In genomic region chr5:95835682-95836405, GRCh38 we compare ENCODE assay signal across 9 cellular contexts. TPM values are rescaled to one million over a fixed set of nuclear protein-coding genes. Genes with fewer than 3 reads are reported as not detected.
DNase-seq lines count a peak whose midpoint lies in the region; ATAC-seq and TF ChIP-seq lines count a peak whose summit lies in the region.
"Had no signal": no experiment of that assay in that cellular context is flagged by ENCODE, and none has a peak within 500 bp of the region (broad histone marks: within the 10 kb centered on the region; RNA-seq: fewer than 3 reads in every experiment).

No MANE protein-coding gene starts in this region.

- peak overlapping the region; percentile 61 for H3K4me3 ChIP-seq in CD8-positive, alpha-beta memory T cell (ENCODE audit: low read length)
- H3K4me3 ChIP-seq in OCI-LY1 (ENCODE audit: low read depth, low read length, poor library complexity, severe bottlenecking) (peak overlapping the region; percentile 14), duodenal mucosa (ENCODE audit: low read depth in 1 of 2, low read length in 2 of 2) (peak overlapping the region; percentile 72 to 74), neural progenitor cell (no peak overlapping the region)
- H3K4me3 ChIP-seq: K562 had no signal

- no peaks in the 10 kb centered on the region for H3K36me3 ChIP-seq in CD8-positive, alpha-beta memory T cell (ENCODE audit: insufficient read depth, low read length)
- no peaks in the 10 kb centered on the region for H3K36me3 ChIP-seq in OCI-LY1 (ENCODE audit: insufficient read depth, low read length)
- H3K36me3 ChIP-seq in duodenal mucosa (ENCODE audit: control insufficient read depth in 1 of 2, insufficient read depth in 2 of 2, low read length in 2 of 2), result no peaks in the 10 kb centered on the region
- H3K36me3 ChIP-seq in neural progenitor cell, result no peaks in the 10 kb centered on the region

- H3K9me2 ChIP-seq in OCI-LY1 (ENCODE audit: low read depth, low read length), result no peaks in the 10 kb centered on the region

- no peaks in the 10 kb centered on the region for H3K9me3 ChIP-seq in CD8-positive, alpha-beta memory T cell (ENCODE audit: low read length)
- no peaks in the 10 kb centered on the region for H3K9me3 ChIP-seq in OCI-LY1 (ENCODE audit: low read length)
- no peaks in the 10 kb centered on the region for H3K9me3 ChIP-seq in duodenal mucosa (ENCODE audit: control insufficient read depth in 1 of 2, low read length in 2 of 2)
- H3K9me3 ChIP-seq in neural progenitor cell (ENCODE audit: low read depth), result no peaks in the 10 kb centered on the region

- H4K20me1 ChIP-seq in OCI-LY1 (ENCODE audit: insufficient read depth, low read length) (no peaks in the 10 kb centered on the region), neural progenitor cell (ENCODE audit: low read depth) (no peaks in the 10 kb centered on the region)

- ATAC-seq in HG03039 (IDR thresholded peaks at IDR 0.05; ENCODE audit: unreplicated experiment) (no peak), GM19452 (IDR thresholded peaks at IDR 0.05; ENCODE audit: unreplicated experiment) (no peak)
- ATAC-seq: K562 had no signal

- H3K27me3 ChIP-seq in CD8-positive, alpha-beta memory T cell (ENCODE audit: insufficient read depth, low read length, poor library complexity, severe bottlenecking), result no peaks in the 10 kb centered on the region
- H3K27me3 ChIP-seq in OCI-LY1 (ENCODE audit: insufficient read depth, low read length), result no peaks in the 10 kb centered on the region
- no peaks in the 10 kb centered on the region for H3K27me3 ChIP-seq in duodenal mucosa (ENCODE audit: control insufficient read depth in 1 of 2, insufficient read depth in 2 of 2, low read length in 2 of 2)
- peaks cover 17% of the 10 kb centered on the region for H3K27me3 ChIP-seq in neural progenitor cell

- H3K4me1 Mint-ChIP-seq in CD8-positive, alpha-beta memory T cell, result peaks cover 42 to 51% (median 47%) of the 10 kb centered on the region in 3 donors
- H3K4me1 Mint-ChIP-seq in osteocyte (ENCODE audit: unreplicated experiment) (peaks cover 27% of the 10 kb centered on the region), neural progenitor cell (peaks cover 3% of the 10 kb centered on the region)

- H3K9ac ChIP-seq in OCI-LY1 (ENCODE audit: low read length), result no peak overlapping the region; the same call in 1 of the 2 replicates
- peak overlapping the region; percentile 50 to 83 for H3K9ac ChIP-seq in duodenal mucosa (ENCODE audit: low read depth in 1 of 2, low read length in 2 of 2)
- no peak overlapping the region for H3K9ac ChIP-seq in neural progenitor cell

- peaks cover 0 to 4% (median 0%) of the 10 kb centered on the region in 3 donors for H3K36me3 Mint-ChIP-seq in CD8-positive, alpha-beta memory T cell
- H3K36me3 Mint-ChIP-seq in osteocyte (ENCODE audit: unreplicated experiment) (no peaks in the 10 kb centered on the region), neural progenitor cell (no peaks in the 10 kb centered on the region)

- H3F3A ChIP-seq in OCI-LY1 (ENCODE audit: insufficient read depth, low read length) (no peaks in the 10 kb centered on the region), neural progenitor cell (ENCODE audit: low read depth) (no peaks in the 10 kb centered on the region)

- H3K9me3 Mint-ChIP-seq in CD8-positive, alpha-beta memory T cell, result no peaks in the 10 kb centered on the region
- no peaks in the 10 kb centered on the region for H3K9me3 Mint-ChIP-seq in osteocyte (ENCODE audit: unreplicated experiment)
- H3K9me3 Mint-ChIP-seq in neural progenitor cell, result no peaks in the 10 kb centered on the region

- peak overlapping the region; percentile 97 for H3K4me2 ChIP-seq in OCI-LY1 (ENCODE audit: low read length)
- H3K4me2 ChIP-seq in neural progenitor cell, result no peak overlapping the region

- H3K27ac Mint-ChIP-seq in CD8-positive, alpha-beta memory T cell, result peak overlapping the region; percentile 76 to 98 (median 94)
- H3K27ac Mint-ChIP-seq in osteocyte (ENCODE audit: unreplicated experiment), result peak overlapping the region; percentile 71
- H3K27ac Mint-ChIP-seq in neural progenitor cell, result no peak overlapping the region

- CTCF ChIA-PET in CD8-positive, alpha-beta memory T cell (lab: Charles Lee), result interaction anchor here (1.0 to 8.7 kb wide), 10 partner anchors 10 to 172 kb away, joined by 3 to 105 read pairs (median 8); partner anchors contain the start of gene GLRX

- H3K79me2 ChIP-seq in OCI-LY1 (ENCODE audit: insufficient read depth, low read length) (no peaks in the 10 kb centered on the region), neural progenitor cell (ENCODE audit: low read depth) (no peaks in the 10 kb centered on the region)

- no peaks in the 10 kb centered on the region for H3K27me3 Mint-ChIP-seq in CD8-positive, alpha-beta memory T cell
- H3K27me3 Mint-ChIP-seq in osteocyte (ENCODE audit: unreplicated experiment) (no peaks in the 10 kb centered on the region), neural progenitor cell (ENCODE audit: insufficient read depth, low read depth) (peaks cover 5% of the 10 kb centered on the region)

- TF ChIP-seq CTCF in OCI-LY1 (IDR thresholded peaks at IDR 0.05; ENCODE audit: low read length) (no peak), osteocyte (IDR thresholded peaks at IDR 0.05) (no peak), neural progenitor cell (IDR thresholded peaks at IDR 0.05) (no peak)

- DNase-seq in CD8-positive, alpha-beta memory T cell, result peak in 2 of 5 donors; percentile 37 to 57
- no peak for DNase-seq in osteocyte (ENCODE audit: extremely low spot score, unreplicated experiment)
- DNase-seq in amygdala (lab: John Stamatoyannopoulos, UW), result no peak
- no peak for DNase-seq in neural progenitor cell (ENCODE audit: low spot score)

- H2AFZ ChIP-seq in OCI-LY1 (ENCODE audit: low read length) (peak overlapping the region; percentile 40; the same call in 1 of the 2 replicates), neural progenitor cell (replicated peaks) (no peak overlapping the region)

- peak overlapping the region; percentile 49 for H3K27ac ChIP-seq in CD8-positive, alpha-beta memory T cell (ENCODE audit: low read depth, low read length)
- H3K27ac ChIP-seq in OCI-LY1 (ENCODE audit: low read depth, low read length, poor library complexity, severe bottlenecking), result no peak overlapping the region
- peak overlapping the region; percentile 15 for H3K27ac ChIP-seq in duodenal mucosa (ENCODE audit: low read depth, low read length)
- no peak overlapping the region for H3K27ac ChIP-seq in neural progenitor cell

- H3K4me3 Mint-ChIP-seq in CD8-positive, alpha-beta memory T cell, result peak overlapping the region; percentile 82 to 96 (median 87)
- H3K4me3 Mint-ChIP-seq in osteocyte (ENCODE audit: unreplicated experiment), result peak overlapping the region; percentile 20
- no peak overlapping the region for H3K4me3 Mint-ChIP-seq in neural progenitor cell

- POLR2A ChIA-PET in CD8-positive, alpha-beta memory T cell (lab: Charles Lee), result interaction anchor here (1.0 to 1.8 kb wide), 2 partner anchors 13 to 189 kb away, joined by 4 to 18 read pairs; partner anchors contain the start of genes GLRX and RFESD

- H3K4me1 ChIP-seq in CD8-positive, alpha-beta memory T cell (ENCODE audit: insufficient read depth, low read length), result peaks cover 33% of the 10 kb centered on the region
- H3K4me1 ChIP-seq in OCI-LY1 (ENCODE audit: insufficient read depth, low read length, severe bottlenecking) (peaks cover 27% of the 10 kb centered on the region), duodenal mucosa (ENCODE audit: control insufficient read depth in 1 of 2, insufficient read depth in 2 of 2, low read length in 2 of 2) (peaks cover 16 to 23% of the 10 kb centered on the region in 2 donors), neural progenitor cell (no peaks in the 10 kb centered on the region)

RNA-seq across cellular contexts. Expression of gene GLRX, which starts 13.3 kb away (rescaled TPM):
- 10 to 100 TPM; 22.2 to 25.0 TPM for total RNA-seq in CD8-positive, alpha-beta memory T cell
- polyA plus RNA-seq in CD8-positive, alpha-beta memory T cell, result 240 TPM
- 26.3 and 32.8 TPM in 2 replicates for total RNA-seq in osteocyte
- total RNA-seq in neural progenitor cell (ENCODE audit: low replicate concordance), result 15.1 and 21.0 TPM in 2 replicates

Comparison
In these comparisons a context has a peak if more than half of its experiments do, and no peak if none do; other contexts are left out.
1. H3K27ac ChIP-seq: peak in CD8-positive, alpha-beta memory T cell (single experiment) and duodenal mucosa (single experiment); none in OCI-LY1 (single experiment) and neural progenitor cell (single experiment).
2. H3K9ac ChIP-seq: peak in duodenal mucosa (2 of 2); none in OCI-LY1 (single experiment) and neural progenitor cell (single experiment).